In the genomic region with DNA sequence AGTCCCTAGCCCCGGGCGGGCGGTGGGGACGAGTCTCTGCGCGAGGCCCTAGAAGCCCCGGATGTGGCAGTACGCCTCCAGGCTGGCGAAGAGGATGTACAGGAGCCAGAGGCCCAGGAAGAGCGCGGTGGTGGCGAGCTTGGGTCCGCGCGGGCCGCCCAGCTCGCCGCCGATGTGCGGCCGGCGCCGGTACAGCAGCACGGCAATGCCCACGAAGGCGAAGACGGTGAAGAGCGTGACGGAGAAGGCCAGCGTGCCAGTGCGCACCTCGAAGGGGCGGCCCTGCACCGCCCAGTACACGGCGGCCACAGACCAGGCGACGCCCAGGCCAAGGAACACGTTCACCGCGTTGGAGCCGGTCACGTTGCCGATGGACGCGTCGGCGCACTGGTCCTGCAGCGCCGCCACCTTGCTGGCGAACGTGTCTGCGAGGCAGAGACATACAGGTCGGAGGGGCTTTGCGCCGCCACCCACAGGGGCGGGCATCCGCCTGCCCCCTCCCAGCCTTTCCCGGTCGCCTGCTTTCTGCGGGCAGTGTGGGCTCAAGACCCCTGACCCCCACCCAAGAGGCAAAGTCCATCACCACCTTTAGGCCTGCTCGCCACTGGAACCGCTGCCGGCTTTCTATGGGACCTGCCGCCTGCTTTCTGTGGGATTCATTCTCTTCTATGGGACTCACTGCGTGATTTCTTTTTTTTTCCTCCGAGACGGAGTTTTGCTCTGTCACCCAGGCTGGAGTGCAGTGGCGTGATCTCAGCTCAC, we compare ENCODE assay signal across 8 cellular contexts.
A peak's percentile ranks its signal among the peaks of the same experiment; 100 is the strongest.
DNase-seq lines count a peak whose midpoint lies in the region; TF ChIP-seq lines count a peak whose summit lies in the region.

No MANE protein-coding gene starts in this region.

- H4K20me1 ChIP-seq in BLaER1 treated with 17β-estradiol and CSF1 and Interleukin-3, amounts not matched to agents 10 nM and 100 nM: peaks cover 0 to 44% (median 7%) of the 10 kb centered on the region in 11 experiments; a peak in 13 of 22 replicates
- H4K20me1 ChIP-seq in MM.1S (ENCODE audit: insufficient read depth, low read length): no peaks in the 10 kb centered on the region

- peaks cover 12% of the 10 kb centered on the region for H3F3A ChIP-seq in MM.1S (ENCODE audit: insufficient read depth, low read length)

- TF ChIP-seq CTCF in epithelial cell of esophagus (IDR thresholded peaks at IDR 0.05; ENCODE audit: insufficient read depth, low read depth, low read length, missing control alignments): peak; percentile 16
- peak; percentile 21 for TF ChIP-seq CTCF in nephron progenitor cell (IDR thresholded peaks at IDR 0.05)
- TF ChIP-seq CTCF in MM.1S (IDR thresholded peaks at IDR 0.05; ENCODE audit: low read length): no peak

- peak; percentile 85 for DNase-seq in NCI-H146 (lab: John Stamatoyannopoulos, UW)
- DNase-seq in epithelial cell of esophagus (ENCODE audit: low read depth): peak; percentile 60
- DNase-seq in nephron progenitor cell: peak; percentile 66
- no peak for DNase-seq in hypothalamus (lab: John Stamatoyannopoulos, UW)
- DNase-seq in NCI-H2227 (lab: John Stamatoyannopoulos, UW; ENCODE audit: unreplicated experiment): no peak
- DNase-seq in MM.1S: no peak
- DNase-seq in NCI-H1694 treated with DMSO at 0.1 percent for 48 hours (lab: John Stamatoyannopoulos, UW): no peak

- H3K9me3 Mint-ChIP-seq in nephron progenitor cell: no peaks in the 10 kb centered on the region

- no peaks in the 10 kb centered on the region for H3K36me3 Mint-ChIP-seq in nephron progenitor cell (ENCODE audit: low read depth)

- H3K27ac Mint-ChIP-seq in nephron progenitor cell: no peak overlapping the region

- peak overlapping the region; percentile 65 for H3K4me3 Mint-ChIP-seq in nephron progenitor cell

- H3K9me3 ChIP-seq in BLaER1 treated with 17β-estradiol and CSF1 and Interleukin-3, amounts not matched to agents 10 nM and 100 nM (replicated peaks in 1 of 11): peaks cover 0 to 21% (median 12%) of the 10 kb centered on the region in 11 experiments; a peak in 15 of 22 replicates
- no peaks in the 10 kb centered on the region for H3K9me3 ChIP-seq in MM.1S (replicated peaks; ENCODE audit: insufficient read depth, low read length)

- peak overlapping the region in 4 of 10 experiments; percentile 16 to 38 (median 26); a peak in 4 of 20 replicates for H3K4me3 ChIP-seq in BLaER1 treated with 17β-estradiol and CSF1 and Interleukin-3, amounts not matched to agents 10 nM and 100 nM
- H3K4me3 ChIP-seq in epithelial cell of esophagus (ENCODE audit: low read length) (peak overlapping the region; percentile 7), MM.1S (ENCODE audit: low read length) (no peak overlapping the region)

- peaks cover 45 to 56% (median 51%) of the 10 kb centered on the region in 10 experiments for H3K4me1 ChIP-seq in BLaER1 treated with 17β-estradiol and CSF1 and Interleukin-3, amounts not matched to agents 10 nM and 100 nM
- H3K4me1 ChIP-seq in MM.1S (ENCODE audit: low read length): peaks cover 19% of the 10 kb centered on the region

- H3K4me1 Mint-ChIP-seq in nephron progenitor cell: no peaks in the 10 kb centered on the region

- no peaks in the 10 kb centered on the region for H3K36me3 ChIP-seq in BLaER1 treated with 17β-estradiol and CSF1 and Interleukin-3, amounts not matched to agents 10 nM and 100 nM
- no peaks in the 10 kb centered on the region for H3K36me3 ChIP-seq in MM.1S (replicated peaks; ENCODE audit: insufficient read depth, low read length)

- peaks cover 41 to 91% (median 74%) of the 10 kb centered on the region in 11 experiments for H3K27me3 ChIP-seq in BLaER1 treated with 17β-estradiol and CSF1 and Interleukin-3, amounts not matched to agents 10 nM and 100 nM
- peaks cover 60% of the 10 kb centered on the region for H3K27me3 ChIP-seq in MM.1S (replicated peaks; ENCODE audit: insufficient read depth, low read length)

- H3K9ac ChIP-seq in BLaER1 treated with 17β-estradiol and CSF1 and Interleukin-3, amounts not matched to agents 10 nM and 100 nM: 0 out of 22 replicates have a peak overlapping the region, but pooled peaks of 1 of the 11 experiments have one; percentile 14
- no peak overlapping the region for H3K9ac ChIP-seq in MM.1S (ENCODE audit: low read length)

- H3K27me3 Mint-ChIP-seq in nephron progenitor cell (ENCODE audit: low read depth, poor library complexity): peaks cover 72% of the 10 kb centered on the region

- no peak overlapping the region for H2AFZ ChIP-seq in MM.1S (ENCODE audit: low read length)

- no peaks in the 10 kb centered on the region for H3K9me2 ChIP-seq in MM.1S (replicated peaks; ENCODE audit: insufficient read depth, low read length)

- H3K4me2 ChIP-seq in BLaER1 treated with 17β-estradiol and CSF1 and Interleukin-3, amounts not matched to agents 10 nM and 100 nM: peak overlapping the region; percentile 77 to 99 (median 91)
- H3K4me2 ChIP-seq in MM.1S (ENCODE audit: low read depth, low read length): no peak overlapping the region

- H3K79me2 ChIP-seq in MM.1S (ENCODE audit: low read length): no peaks in the 10 kb centered on the region

- 0 out of 22 replicates have a peak overlapping the region, but pooled peaks of 1 of the 11 experiments have one; percentile 30 for H3K27ac ChIP-seq in BLaER1 treated with 17β-estradiol and CSF1 and Interleukin-3, amounts not matched to agents 10 nM and 100 nM
- H3K27ac ChIP-seq in MM.1S (ENCODE audit: low read length): no peak overlapping the region

Comparison
In these comparisons a context has a peak if more than half of its experiments do, and no peak if none do; other contexts are left out.
1. DNase-seq: peak in NCI-H146 (single experiment), epithelial cell of esophagus (single experiment) and nephron progenitor cell (single experiment); none in hypothalamus (0 of 51), NCI-H2227 (single experiment), MM.1S (single experiment) and NCI-H1694 treated with DMSO at 0.1 percent for 48 hours (single experiment).